Comparison of ENCODE assay signal across 1 cellular context in genomic region chr1:197197430-197197997, GRCh38.
TF ChIP-seq lines count a peak whose summit lies in the region.

No MANE protein-coding gene starts in this region.

TF ChIP-seq in GM23338, 12 proteins besides CTCF, POLR2A, EP300 and RAD21 (continued from another document):
- TF ChIP-seq ZNF462 (CRISPR knock-in tag; IDR thresholded peaks at IDR 0.05): no peak
- TF ChIP-seq ETS1 (IDR thresholded peaks at IDR 0.05): no peak
- no peak for TF ChIP-seq EZH2phosphoT487 (IDR thresholded peaks at IDR 0.05; ENCODE audit: unreplicated experiment)
- TF ChIP-seq NANOG (IDR thresholded peaks at IDR 0.05; ENCODE audit: borderline replicate concordance): no peak
- no peak for TF ChIP-seq STAT1 (IDR thresholded peaks at IDR 0.05; ENCODE audit: unreplicated experiment)
- TF ChIP-seq EZH2 (IDR thresholded peaks at IDR 0.05; ENCODE audit: low read depth, unreplicated experiment): no peak
- no peak for TF ChIP-seq ZNF331 (CRISPR knock-in tag; IDR thresholded peaks at IDR 0.05; ENCODE audit: low read depth)
- TF ChIP-seq POLR2AphosphoS5 (IDR thresholded peaks at IDR 0.05; ENCODE audit: low read depth): no peak
- TF ChIP-seq REST (IDR thresholded peaks at IDR 0.05; ENCODE audit: unreplicated experiment): no peak
- no peak for TF ChIP-seq ZNF114 (CRISPR knock-in tag; IDR thresholded peaks at IDR 0.05)
- TF ChIP-seq JUNB (IDR thresholded peaks at IDR 0.05; ENCODE audit: unreplicated experiment): no peak
TF ChIP-seq in GM23338: peak in this region for 0.
